In the genomic region with DNA sequence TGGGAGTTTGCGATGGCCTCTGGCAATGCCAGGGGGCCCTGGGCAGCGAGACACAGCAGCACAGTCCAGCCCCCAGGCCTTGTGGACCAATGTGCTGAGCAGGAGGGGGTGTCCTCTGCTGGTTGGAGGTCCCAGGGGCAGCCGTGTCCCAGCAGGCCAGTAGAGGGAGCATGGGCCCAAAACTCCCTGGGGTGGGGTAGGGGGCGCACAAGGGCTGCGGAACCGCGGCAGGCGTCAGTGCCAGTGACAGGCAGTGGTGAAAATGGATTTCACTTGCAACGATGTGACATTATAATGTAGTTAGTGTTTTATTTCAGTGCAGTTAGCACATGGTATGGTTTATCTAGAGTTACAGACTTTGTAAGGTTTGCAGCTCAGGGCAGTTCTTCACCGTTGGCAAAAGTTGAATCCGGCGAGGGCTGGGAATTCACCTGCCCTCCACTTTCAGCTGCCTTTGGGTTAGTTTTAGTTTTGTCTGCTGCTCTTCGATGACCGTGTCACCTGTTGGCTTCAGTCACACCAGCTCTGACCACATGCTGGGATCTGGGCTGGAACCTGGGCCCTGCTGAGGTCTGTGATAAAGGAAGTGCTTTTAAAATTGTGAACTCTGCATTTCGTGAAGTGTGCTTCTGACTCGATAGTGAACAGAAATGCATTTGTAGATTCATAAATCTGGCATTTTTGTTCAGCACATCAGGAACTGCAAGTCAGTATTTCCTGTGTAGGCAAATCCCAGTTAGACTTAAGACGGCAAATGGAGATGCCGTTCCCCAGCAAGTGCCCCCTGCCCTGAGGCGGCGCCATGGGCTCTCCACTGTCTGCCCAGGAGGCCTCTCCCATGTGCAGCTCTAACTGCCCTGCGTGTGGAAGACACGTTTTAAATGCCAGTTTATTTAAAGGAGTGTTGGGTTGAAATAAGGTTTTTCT, we compare ENCODE assay signal across 1 cellular context.
TF ChIP-seq lines count a peak whose summit lies in the region.

No MANE protein-coding gene starts in this region.

TF ChIP-seq in HepG2, 621 proteins besides CTCF, POLR2A, EP300 and RAD21 (continued from another document and continues in another):
- TF ChIP-seq, protein P1, sequence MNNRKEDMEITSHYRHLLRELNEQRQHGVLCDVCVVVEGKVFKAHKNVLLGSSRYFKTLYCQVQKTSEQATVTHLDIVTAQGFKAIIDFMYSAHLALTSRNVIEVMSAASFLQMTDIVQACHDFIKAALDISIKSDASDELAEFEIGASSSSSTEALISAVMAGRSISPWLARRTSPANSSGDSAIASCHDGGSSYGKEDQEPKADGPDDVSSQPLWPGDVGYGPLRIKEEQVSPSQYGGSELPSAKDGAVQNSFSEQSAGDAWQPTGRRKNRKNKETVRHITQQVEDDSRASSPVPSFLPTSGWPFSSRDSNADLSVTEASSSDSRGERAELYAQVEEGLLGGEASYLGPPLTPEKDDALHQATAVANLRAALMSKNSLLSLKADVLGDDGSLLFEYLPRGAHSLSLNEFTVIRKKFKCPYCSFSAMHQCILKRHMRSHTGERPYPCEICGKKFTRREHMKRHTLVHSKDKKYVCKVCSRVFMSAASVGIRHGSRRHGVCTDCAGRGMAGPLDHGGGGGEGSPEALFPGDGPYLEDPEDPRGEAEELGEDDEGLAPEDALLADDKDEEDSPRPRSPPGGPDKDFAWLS (CRISPR knock-in tag; IDR thresholded peaks at IDR 0.05; ENCODE audit: borderline replicate concordance), result no peak
- TF ChIP-seq MAFK (conservative IDR thresholded peaks at IDR 0.05 in 1 of 2, IDR thresholded peaks at IDR 0.05 in 1 of 2; ENCODE audit: low read length in 2 of 2), result no peak
- TF ChIP-seq ZNF138 (CRISPR knock-in tag; IDR thresholded peaks at IDR 0.05; ENCODE audit: low read depth), result no peak
- TF ChIP-seq, protein P2, sequence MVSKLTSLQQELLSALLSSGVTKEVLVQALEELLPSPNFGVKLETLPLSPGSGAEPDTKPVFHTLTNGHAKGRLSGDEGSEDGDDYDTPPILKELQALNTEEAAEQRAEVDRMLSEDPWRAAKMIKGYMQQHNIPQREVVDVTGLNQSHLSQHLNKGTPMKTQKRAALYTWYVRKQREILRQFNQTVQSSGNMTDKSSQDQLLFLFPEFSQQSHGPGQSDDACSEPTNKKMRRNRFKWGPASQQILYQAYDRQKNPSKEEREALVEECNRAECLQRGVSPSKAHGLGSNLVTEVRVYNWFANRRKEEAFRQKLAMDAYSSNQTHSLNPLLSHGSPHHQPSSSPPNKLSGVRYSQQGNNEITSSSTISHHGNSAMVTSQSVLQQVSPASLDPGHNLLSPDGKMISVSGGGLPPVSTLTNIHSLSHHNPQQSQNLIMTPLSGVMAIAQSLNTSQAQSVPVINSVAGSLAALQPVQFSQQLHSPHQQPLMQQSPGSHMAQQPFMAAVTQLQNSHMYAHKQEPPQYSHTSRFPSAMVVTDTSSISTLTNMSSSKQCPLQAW (CRISPR knock-in tag; IDR thresholded peaks at IDR 0.05), result peak; percentile 70; the same call in 1 of the 2 replicates
- TF ChIP-seq, protein P3, sequence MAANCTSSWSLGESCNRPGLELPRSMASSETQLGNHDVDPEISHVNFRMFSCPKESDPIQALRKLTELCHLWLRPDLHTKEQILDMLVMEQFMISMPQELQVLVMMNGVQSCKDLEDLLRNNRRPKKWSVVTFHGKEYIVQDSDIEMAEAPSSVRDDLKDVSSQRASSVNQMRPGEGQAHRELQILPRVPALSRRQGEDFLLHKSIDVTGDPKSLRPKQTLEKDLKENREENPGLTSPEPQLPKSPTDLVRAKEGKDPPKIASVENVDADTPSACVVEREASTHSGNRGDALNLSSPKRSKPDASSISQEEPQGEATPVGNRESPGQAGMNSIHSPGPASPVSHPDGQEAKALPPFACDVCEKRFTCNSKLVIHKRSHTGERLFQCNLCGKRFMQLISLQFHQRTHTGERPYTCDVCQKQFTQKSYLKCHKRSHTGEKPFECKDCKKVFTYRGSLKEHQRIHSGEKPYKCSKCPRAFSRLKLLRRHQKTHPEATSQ (CRISPR knock-in tag; IDR thresholded peaks at IDR 0.05; ENCODE audit: borderline replicate concordance), result no peak
- 0 out of 2 replicates have a peak, but pooled peaks have one; percentile 19 for TF ChIP-seq ZNF878 (CRISPR knock-in tag; IDR thresholded peaks at IDR 0.05)
- TF ChIP-seq, protein P4, sequence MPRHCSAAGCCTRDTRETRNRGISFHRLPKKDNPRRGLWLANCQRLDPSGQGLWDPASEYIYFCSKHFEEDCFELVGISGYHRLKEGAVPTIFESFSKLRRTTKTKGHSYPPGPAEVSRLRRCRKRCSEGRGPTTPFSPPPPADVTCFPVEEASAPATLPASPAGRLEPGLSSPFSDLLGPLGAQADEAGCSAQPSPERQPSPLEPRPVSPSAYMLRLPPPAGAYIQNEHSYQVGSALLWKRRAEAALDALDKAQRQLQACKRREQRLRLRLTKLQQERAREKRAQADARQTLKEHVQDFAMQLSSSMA (CRISPR knock-in tag; IDR thresholded peaks at IDR 0.05), result peak; percentile 27; the same call in 1 of the 2 replicates
- TF ChIP-seq, protein P5, sequence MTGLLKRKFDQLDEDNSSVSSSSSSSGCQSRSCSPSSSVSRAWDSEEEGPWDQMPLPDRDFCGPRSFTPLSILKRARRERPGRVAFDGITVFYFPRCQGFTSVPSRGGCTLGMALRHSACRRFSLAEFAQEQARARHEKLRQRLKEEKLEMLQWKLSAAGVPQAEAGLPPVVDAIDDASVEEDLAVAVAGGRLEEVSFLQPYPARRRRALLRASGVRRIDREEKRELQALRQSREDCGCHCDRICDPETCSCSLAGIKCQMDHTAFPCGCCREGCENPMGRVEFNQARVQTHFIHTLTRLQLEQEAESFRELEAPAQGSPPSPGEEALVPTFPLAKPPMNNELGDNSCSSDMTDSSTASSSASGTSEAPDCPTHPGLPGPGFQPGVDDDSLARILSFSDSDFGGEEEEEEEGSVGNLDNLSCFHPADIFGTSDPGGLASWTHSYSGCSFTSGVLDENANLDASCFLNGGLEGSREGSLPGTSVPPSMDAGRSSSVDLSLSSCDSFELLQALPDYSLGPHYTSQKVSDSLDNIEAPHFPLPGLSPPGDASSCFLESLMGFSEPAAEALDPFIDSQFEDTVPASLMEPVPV (CRISPR knock-in tag; IDR thresholded peaks at IDR 0.05), result no peak
- TF ChIP-seq, protein P6, sequence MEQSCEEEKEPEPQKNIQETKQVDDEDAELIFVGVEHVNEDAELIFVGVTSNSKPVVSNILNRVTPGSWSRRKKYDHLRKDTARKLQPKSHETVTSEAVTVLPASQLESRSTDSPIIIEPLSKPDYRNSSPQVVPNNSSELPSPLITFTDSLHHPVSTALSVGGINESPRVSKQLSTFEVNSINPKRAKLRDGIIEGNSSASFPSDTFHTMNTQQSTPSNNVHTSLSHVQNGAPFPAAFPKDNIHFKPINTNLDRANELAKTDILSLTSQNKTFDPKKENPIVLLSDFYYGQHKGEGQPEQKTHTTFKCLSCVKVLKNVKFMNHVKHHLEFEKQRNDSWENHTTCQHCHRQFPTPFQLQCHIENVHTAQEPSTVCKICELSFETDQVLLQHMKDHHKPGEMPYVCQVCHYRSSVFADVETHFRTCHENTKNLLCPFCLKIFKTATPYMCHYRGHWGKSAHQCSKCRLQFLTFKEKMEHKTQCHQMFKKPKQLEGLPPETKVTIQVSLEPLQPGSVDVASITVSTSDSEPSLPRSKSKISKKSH (CRISPR knock-in tag; IDR thresholded peaks at IDR 0.05; ENCODE audit: borderline replicate concordance), result peak; percentile 58; the same call in 1 of the 2 replicates
- TF ChIP-seq, protein P7, sequence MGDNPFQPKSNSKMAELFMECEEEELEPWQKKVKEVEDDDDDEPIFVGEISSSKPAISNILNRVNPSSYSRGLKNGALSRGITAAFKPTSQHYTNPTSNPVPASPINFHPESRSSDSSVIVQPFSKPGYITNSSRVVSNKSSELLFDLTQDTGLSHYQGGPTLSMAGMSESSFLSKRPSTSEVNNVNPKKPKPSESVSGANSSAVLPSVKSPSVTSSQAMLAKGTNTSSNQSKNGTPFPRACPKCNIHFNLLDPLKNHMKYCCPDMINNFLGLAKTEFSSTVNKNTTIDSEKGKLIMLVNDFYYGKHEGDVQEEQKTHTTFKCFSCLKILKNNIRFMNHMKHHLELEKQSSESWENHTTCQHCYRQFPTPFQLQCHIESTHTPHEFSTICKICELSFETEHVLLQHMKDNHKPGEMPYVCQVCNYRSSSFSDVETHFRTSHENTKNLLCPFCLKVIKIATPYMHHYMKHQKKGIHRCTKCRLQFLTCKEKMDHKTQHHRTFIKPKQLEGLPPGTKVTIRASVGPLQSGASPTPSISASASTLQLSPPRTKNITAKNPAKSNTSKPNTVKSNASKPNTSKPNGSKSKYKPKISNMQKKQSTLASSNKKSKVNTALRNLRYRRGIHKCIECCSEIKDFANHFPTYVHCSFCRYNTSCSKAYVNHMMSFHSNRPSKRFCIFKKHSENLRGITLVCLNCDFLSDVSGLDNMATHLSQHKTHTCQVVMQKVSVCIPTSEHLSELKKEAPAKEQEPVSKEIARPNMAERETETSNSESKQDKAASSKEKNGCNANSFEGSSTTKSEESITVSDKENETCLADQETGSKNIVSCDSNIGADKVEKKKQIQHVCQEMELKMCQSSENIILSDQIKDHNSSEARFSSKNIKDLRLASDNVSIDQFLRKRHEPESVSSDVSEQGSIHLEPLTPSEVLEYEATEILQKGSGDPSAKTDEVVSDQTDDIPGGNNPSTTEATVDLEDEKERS (CRISPR knock-in tag; IDR thresholded peaks at IDR 0.05), result peak; percentile 81; the same call in 1 of the 2 replicates
- TF ChIP-seq ZSCAN20 (CRISPR knock-in tag; IDR thresholded peaks at IDR 0.05; ENCODE audit: borderline replicate concordance), result no peak
- peak; percentile 54; the same call in 1 of the 2 replicates for TF ChIP-seq MED1 (CRISPR knock-in tag; IDR thresholded peaks at IDR 0.05)
- no peak for TF ChIP-seq EHMT2 (IDR thresholded peaks at IDR 0.05; ENCODE audit: borderline replicate concordance, low read depth, low read length)
- TF ChIP-seq, protein P8, sequence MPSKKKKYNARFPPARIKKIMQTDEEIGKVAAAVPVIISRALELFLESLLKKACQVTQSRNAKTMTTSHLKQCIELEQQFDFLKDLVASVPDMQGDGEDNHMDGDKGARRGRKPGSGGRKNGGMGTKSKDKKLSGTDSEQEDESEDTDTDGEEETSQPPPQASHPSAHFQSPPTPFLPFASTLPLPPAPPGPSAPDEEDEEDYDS (CRISPR knock-in tag; IDR thresholded peaks at IDR 0.05), result 0 out of 2 replicates have a peak, but pooled peaks have one; percentile 56
- TF ChIP-seq, protein P9, sequence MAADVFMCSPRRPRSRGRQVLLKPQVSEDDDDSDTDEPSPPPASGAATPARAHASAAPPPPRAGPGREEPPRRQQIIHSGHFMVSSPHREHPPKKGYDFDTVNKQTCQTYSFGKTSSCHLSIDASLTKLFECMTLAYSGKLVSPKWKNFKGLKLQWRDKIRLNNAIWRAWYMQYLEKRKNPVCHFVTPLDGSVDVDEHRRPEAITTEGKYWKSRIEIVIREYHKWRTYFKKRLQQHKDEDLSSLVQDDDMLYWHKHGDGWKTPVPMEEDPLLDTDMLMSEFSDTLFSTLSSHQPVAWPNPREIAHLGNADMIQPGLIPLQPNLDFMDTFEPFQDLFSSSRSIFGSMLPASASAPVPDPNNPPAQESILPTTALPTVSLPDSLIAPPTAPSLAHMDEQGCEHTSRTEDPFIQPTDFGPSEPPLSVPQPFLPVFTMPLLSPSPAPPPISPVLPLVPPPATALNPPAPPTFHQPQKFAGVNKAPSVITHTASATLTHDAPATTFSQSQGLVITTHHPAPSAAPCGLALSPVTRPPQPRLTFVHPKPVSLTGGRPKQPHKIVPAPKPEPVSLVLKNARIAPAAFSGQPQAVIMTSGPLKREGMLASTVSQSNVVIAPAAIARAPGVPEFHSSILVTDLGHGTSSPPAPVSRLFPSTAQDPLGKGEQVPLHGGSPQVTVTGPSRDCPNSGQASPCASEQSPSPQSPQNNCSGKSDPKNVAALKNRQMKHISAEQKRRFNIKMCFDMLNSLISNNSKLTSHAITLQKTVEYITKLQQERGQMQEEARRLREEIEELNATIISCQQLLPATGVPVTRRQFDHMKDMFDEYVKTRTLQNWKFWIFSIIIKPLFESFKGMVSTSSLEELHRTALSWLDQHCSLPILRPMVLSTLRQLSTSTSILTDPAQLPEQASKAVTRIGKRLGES (CRISPR knock-in tag; IDR thresholded peaks at IDR 0.05; ENCODE audit: borderline replicate concordance), result no peak
- no peak for TF ChIP-seq ZNF660 (CRISPR knock-in tag; IDR thresholded peaks at IDR 0.05; ENCODE audit: borderline replicate concordance, low read depth)
- TF ChIP-seq, protein P10, sequence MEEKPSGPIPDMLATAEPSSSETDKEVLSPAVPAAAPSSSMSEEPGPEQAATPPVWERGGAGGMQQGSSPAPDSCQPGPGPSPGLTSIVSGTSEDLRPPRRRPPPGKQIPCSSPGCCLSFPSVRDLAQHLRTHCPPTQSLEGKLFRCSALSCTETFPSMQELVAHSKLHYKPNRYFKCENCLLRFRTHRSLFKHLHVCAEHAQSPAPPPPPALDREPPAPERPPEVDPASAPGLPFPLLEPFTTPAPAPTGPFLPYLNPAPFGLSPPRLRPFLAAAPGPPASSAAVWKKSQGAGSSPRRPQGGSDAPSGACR (CRISPR knock-in tag; IDR thresholded peaks at IDR 0.05), result no peak; the same call in 1 of the 2 replicates
- TF ChIP-seq KDM5A (IDR thresholded peaks at IDR 0.05; ENCODE audit: borderline replicate concordance, low read length), result no peak
- peak; percentile 86 for TF ChIP-seq ARHGAP35 (CRISPR knock-in tag; IDR thresholded peaks at IDR 0.05; ENCODE audit: borderline replicate concordance)
- no peak for TF ChIP-seq ZNF530 (CRISPR knock-in tag; IDR thresholded peaks at IDR 0.05; ENCODE audit: low read depth)
- TF ChIP-seq MXD4 (CRISPR knock-in tag; IDR thresholded peaks at IDR 0.05), result peak; percentile 86
- TF ChIP-seq, protein P11, sequence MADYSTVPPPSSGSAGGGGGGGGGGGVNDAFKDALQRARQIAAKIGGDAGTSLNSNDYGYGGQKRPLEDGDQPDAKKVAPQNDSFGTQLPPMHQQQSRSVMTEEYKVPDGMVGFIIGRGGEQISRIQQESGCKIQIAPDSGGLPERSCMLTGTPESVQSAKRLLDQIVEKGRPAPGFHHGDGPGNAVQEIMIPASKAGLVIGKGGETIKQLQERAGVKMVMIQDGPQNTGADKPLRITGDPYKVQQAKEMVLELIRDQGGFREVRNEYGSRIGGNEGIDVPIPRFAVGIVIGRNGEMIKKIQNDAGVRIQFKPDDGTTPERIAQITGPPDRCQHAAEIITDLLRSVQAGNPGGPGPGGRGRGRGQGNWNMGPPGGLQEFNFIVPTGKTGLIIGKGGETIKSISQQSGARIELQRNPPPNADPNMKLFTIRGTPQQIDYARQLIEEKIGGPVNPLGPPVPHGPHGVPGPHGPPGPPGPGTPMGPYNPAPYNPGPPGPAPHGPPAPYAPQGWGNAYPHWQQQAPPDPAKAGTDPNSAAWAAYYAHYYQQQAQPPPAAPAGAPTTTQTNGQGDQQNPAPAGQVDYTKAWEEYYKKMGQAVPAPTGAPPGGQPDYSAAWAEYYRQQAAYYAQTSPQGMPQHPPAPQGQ (CRISPR knock-in tag; IDR thresholded peaks at IDR 0.05; ENCODE audit: borderline replicate concordance), result no peak
- TF ChIP-seq ATF1 (CRISPR knock-in tag; IDR thresholded peaks at IDR 0.05), result no peak
- no peak for TF ChIP-seq DPF2 (CRISPR knock-in tag; IDR thresholded peaks at IDR 0.05; ENCODE audit: borderline replicate concordance, low read depth)
- TF ChIP-seq, protein P12, sequence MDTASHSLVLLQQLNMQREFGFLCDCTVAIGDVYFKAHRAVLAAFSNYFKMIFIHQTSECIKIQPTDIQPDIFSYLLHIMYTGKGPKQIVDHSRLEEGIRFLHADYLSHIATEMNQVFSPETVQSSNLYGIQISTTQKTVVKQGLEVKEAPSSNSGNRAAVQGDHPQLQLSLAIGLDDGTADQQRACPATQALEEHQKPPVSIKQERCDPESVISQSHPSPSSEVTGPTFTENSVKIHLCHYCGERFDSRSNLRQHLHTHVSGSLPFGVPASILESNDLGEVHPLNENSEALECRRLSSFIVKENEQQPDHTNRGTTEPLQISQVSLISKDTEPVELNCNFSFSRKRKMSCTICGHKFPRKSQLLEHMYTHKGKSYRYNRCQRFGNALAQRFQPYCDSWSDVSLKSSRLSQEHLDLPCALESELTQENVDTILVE (CRISPR knock-in tag; IDR thresholded peaks at IDR 0.05), result peak; percentile 72; the same call in 1 of the 2 replicates
- peak; percentile 41 for TF ChIP-seq TBL1XR1 (IDR thresholded peaks at IDR 0.05; ENCODE audit: borderline replicate concordance, low read length, partially characterized antibody)
- peak; percentile 72; the same call in 1 of the 2 replicates for TF ChIP-seq ATAD3A (CRISPR knock-in tag; IDR thresholded peaks at IDR 0.05)
